7 cellular contexts compared by ENCODE assay signal in the genomic region with DNA sequence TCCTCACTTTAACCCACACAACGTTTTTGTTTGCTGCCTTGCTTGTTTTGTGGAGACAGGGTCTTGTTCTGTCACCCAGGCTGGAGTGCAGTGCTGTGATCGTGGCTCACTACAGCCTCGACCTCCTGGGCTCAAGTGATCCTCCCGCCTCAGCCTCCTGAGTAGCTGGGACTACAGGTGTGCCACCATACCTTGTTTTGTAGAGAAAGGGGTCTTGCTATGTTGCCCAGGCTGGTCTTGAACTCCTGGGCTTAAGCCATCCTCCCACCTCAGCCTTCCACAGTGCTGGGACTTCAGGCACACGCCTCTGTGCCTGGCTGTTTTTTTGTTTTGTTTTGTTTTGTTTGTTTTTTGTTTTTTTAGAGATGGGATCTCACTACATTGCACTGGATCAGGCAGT.
DNase-seq lines count a peak whose midpoint lies in the region; ATAC-seq, FAIRE-seq and TF ChIP-seq lines count a peak whose summit lies in the region.
"Not testable (repeated sequence)": the region's sequence is repeated elsewhere in the genome, so short reads cannot be mapped to it uniquely, and the experiment has no call there.

No MANE protein-coding gene starts in this region.

- H3K4me1 Mint-ChIP-seq in Caco-2 (ENCODE audit: low read depth, unreplicated experiment) = peaks cover 11% of the 10 kb centered on the region
- peaks cover 28% of the 10 kb centered on the region for H3K4me1 Mint-ChIP-seq in WTC11
- H3K4me1 Mint-ChIP-seq in glutamatergic neuron (ENCODE audit: low read depth, unreplicated experiment) = not testable (repeated sequence)

- not testable (repeated sequence) for H4K20me1 ChIP-seq in HepG2 (ENCODE audit: insufficient read depth, low read length)

- not testable (repeated sequence) for DNase-seq in Caco-2; WTC11 (ENCODE audit: low spot score); glutamatergic neuron; HepG2 (ENCODE audit: low spot score); neuronal stem cell (ENCODE audit: low spot score)
- DNase-seq in sigmoid colon = peak; percentile 26
- peak; percentile 33 for DNase-seq in upper lobe of right lung

- H3K9ac ChIP-seq in HepG2 (ENCODE audit: insufficient read depth, low read depth, low read length); neuronal stem cell (ENCODE audit: low read depth, low read length, poor library complexity): not testable (repeated sequence)

- not testable (repeated sequence) for H3K27me3 Mint-ChIP-seq in Caco-2 (ENCODE audit: insufficient read depth, unreplicated experiment); WTC11 (ENCODE audit: low read depth)
- H3K27me3 Mint-ChIP-seq in glutamatergic neuron (ENCODE audit: unreplicated experiment) = peaks cover 17% of the 10 kb centered on the region

- not testable (repeated sequence) for H2AFZ ChIP-seq in HepG2 (ENCODE audit: low read length); neuronal stem cell (ENCODE audit: low read length)

- not testable (repeated sequence) for H2BK5ac ChIP-seq in neuronal stem cell (ENCODE audit: low read length)

- not testable (repeated sequence) for H3K9me3 ChIP-seq in Caco-2; HepG2 (ENCODE audit: low read length); neuronal stem cell (replicated peaks in 1 of 2; ENCODE audit: control insufficient read depth in 2 of 2, insufficient read depth in 1 of 2, low read depth in 1 of 2, low read length in 2 of 2); sigmoid colon; upper lobe of right lung

- peak overlapping the region; percentile 3 for H3K18ac ChIP-seq in neuronal stem cell (ENCODE audit: low read length)

- H3K27me3 ChIP-seq in Caco-2 (replicated peaks; ENCODE audit: control insufficient read depth, insufficient read depth, low read length); HepG2 (ENCODE audit: control insufficient read depth in 1 of 2, insufficient read depth in 2 of 2, low read length in 2 of 2); neuronal stem cell (ENCODE audit: control insufficient read depth in 3 of 3, insufficient read depth in 3 of 3, low read depth in 1 of 3, low read length in 3 of 3); sigmoid colon; upper lobe of right lung: not testable (repeated sequence)

- not testable (repeated sequence) for BruUV-seq in Caco-2 (replicated peaks; lab: Mats Ljungman, UMichigan); HepG2 (replicated peaks; lab: Mats Ljungman, UMichigan)

- not testable (repeated sequence) for H3K36me3 Mint-ChIP-seq in Caco-2 (ENCODE audit: insufficient read depth, unreplicated experiment); WTC11; glutamatergic neuron (ENCODE audit: unreplicated experiment)

- intact Hi-C loops in Caco-2 (cut with micrococcal nuclease; ENCODE audit: unreplicated experiment); sigmoid colon (cut with DNase I); upper lobe of right lung (cut with DNase I): not testable (repeated sequence)
- intact Hi-C loops in HepG2 (cut with micrococcal nuclease; ENCODE audit: unreplicated experiment) = loop anchor here (10.0 kb wide), 1 partner anchor 238 kb away; no protein-coding TSS in a partner anchor

- not testable (repeated sequence) for H2BK12ac ChIP-seq in neuronal stem cell (ENCODE audit: low read length)

- H3K27ac ChIP-seq in HepG2 (ENCODE audit: extremely low read length, insufficient read depth, low read length); neuronal stem cell (replicated peaks; ENCODE audit: low read length); sigmoid colon; upper lobe of right lung: not testable (repeated sequence)

- TF ChIP-seq RAD21 in HepG2 (CRISPR knock-in tag; IDR thresholded peaks at IDR 0.05) = not testable (repeated sequence)

- H3K9me3 Mint-ChIP-seq in Caco-2 (ENCODE audit: unreplicated experiment); WTC11: not testable (repeated sequence)
- H3K9me3 Mint-ChIP-seq in glutamatergic neuron (ENCODE audit: unreplicated experiment) = peaks cover 11% of the 10 kb centered on the region

- not testable (repeated sequence) for H2BK15ac ChIP-seq in neuronal stem cell (ENCODE audit: low read length)

- H2BK120ac ChIP-seq in neuronal stem cell (ENCODE audit: low read depth, low read length) = not testable (repeated sequence)

- TF ChIP-seq POLR2A in HepG2 (IDR thresholded peaks at IDR 0.05; ENCODE audit: insufficient read depth in 1 of 2, low read depth in 2 of 2, low read length in 2 of 2); sigmoid colon (IDR thresholded peaks at IDR 0.05): not testable (repeated sequence)

- not testable (repeated sequence) for TF ChIP-seq EP300 in HepG2 (IDR thresholded peaks at IDR 0.05; ENCODE audit: low read depth in 2 of 2, low read length in 2 of 2); HepG2 (CRISPR knock-in tag; IDR thresholded peaks at IDR 0.05; ENCODE audit: borderline replicate concordance); sigmoid colon (IDR thresholded peaks at IDR 0.05)

- not testable (repeated sequence) for ATAC-seq in WTC11, HepG2, upper lobe of right lung

- H3K14ac ChIP-seq in neuronal stem cell (ENCODE audit: low read length) = not testable (repeated sequence)

- H3K4me2 ChIP-seq in HepG2 (ENCODE audit: low read depth, low read length); neuronal stem cell (ENCODE audit: insufficient read depth, low read length, poor library complexity, severe bottlenecking): not testable (repeated sequence)

- POLR2A ChIA-PET in Caco-2 (lab: Charles Lee); WTC11 (lab: Charles Lee); HepG2 (lab: Yijun Ruan, JAX): not testable (repeated sequence)

- not testable (repeated sequence) for H3K79me2 ChIP-seq in HepG2 (ENCODE audit: insufficient read depth, low read length)

- in situ Hi-C loops in HepG2 (cut with HindIII; ENCODE audit: extremely low pct_ligation_motif_present, low pct_unique_long_range_greater_than_20kb) = not testable (repeated sequence)

- FAIRE-seq in HepG2 (lab: Jason Lieb, UNC) = not testable (repeated sequence)

- H4K91ac ChIP-seq in neuronal stem cell (ENCODE audit: low read depth, low read length, poor library complexity) = not testable (repeated sequence)

- not testable (repeated sequence) for H3K4me3 Mint-ChIP-seq in Caco-2 (ENCODE audit: unreplicated experiment); WTC11; glutamatergic neuron (ENCODE audit: unreplicated experiment)

- 87% methylated on average over 2 of the region's 5 CpGs for WGBS in HepG2 (ENCODE audit: low lambda C conversion rate)
- no CpG with 5 or more reads among the region's 5 CpGs for WGBS in neuronal stem cell (ENCODE audit: extremely low coverage in 2 of 2, insufficient read length in 2 of 2, insufficient replicate concordance in 1 of 2), 2 donors
- 79 to 80% methylated on average over 5 of the region's 5 CpGs for WGBS in sigmoid colon, 2 donors

- H3K4me1 ChIP-seq in Caco-2; neuronal stem cell (ENCODE audit: control insufficient read depth in 2 of 2, insufficient read depth in 1 of 2, low read depth in 1 of 2, low read length in 2 of 2); sigmoid colon; upper lobe of right lung: not testable (repeated sequence)
- peaks cover 52% of the 10 kb centered on the region for H3K4me1 ChIP-seq in HepG2 (ENCODE audit: insufficient read depth, low read length)

- not testable (repeated sequence) for H3K4ac ChIP-seq in neuronal stem cell (ENCODE audit: low read length)

- H3K4me3 ChIP-seq in Caco-2 (ENCODE audit: low read depth, low read length); HepG2 (replicated peaks in 1 of 3; ENCODE audit: insufficient read depth in 1 of 3, low read depth in 2 of 3, low read length in 3 of 3); neuronal stem cell (ENCODE audit: low read length in 2 of 2); sigmoid colon; upper lobe of right lung: not testable (repeated sequence)

- H3K36me3 ChIP-seq in Caco-2 (ENCODE audit: control insufficient read depth, insufficient read depth, low read length); HepG2 (replicated peaks in 1 of 2; ENCODE audit: control insufficient read depth in 1 of 2, insufficient read depth in 2 of 2, low read length in 2 of 2); neuronal stem cell (replicated peaks in 1 of 2; ENCODE audit: control insufficient read depth in 2 of 2, insufficient read depth in 2 of 2, low read length in 2 of 2); sigmoid colon; upper lobe of right lung: not testable (repeated sequence)

- H3K27ac Mint-ChIP-seq in Caco-2 (ENCODE audit: unreplicated experiment) (peak overlapping the region; percentile 32), glutamatergic neuron (ENCODE audit: unreplicated experiment) (peak overlapping the region; percentile 22)
- not testable (repeated sequence) for H3K27ac Mint-ChIP-seq in WTC11

- not testable (repeated sequence) for H4K8ac ChIP-seq in neuronal stem cell (ENCODE audit: low read depth, low read length)

- CTCF ChIA-PET in Caco-2 (lab: Charles Lee); HepG2 (lab: Yijun Ruan, JAX; ENCODE audit: low intra/inter-chr PET ratio, low total read pairs): not testable (repeated sequence)
- CTCF ChIA-PET in WTC11 (lab: Charles Lee) = interaction anchor here (1.1 kb wide), 1 partner anchor 10 kb away, joined by 3 read pairs; no protein-coding TSS in a partner anchor

- not testable (repeated sequence) for H3K23ac ChIP-seq in neuronal stem cell (ENCODE audit: low read depth, low read length, poor library complexity)

- not testable (repeated sequence) for TF ChIP-seq CTCF in Caco-2 (IDR thresholded peaks at IDR 0.05; ENCODE audit: insufficient read depth in 1 of 2, low read depth in 1 of 2, low read length in 1 of 2, severe bottlenecking in 1 of 2, unreplicated experiment in 1 of 2); WTC11 (IDR thresholded peaks at IDR 0.05); glutamatergic neuron (IDR thresholded peaks at IDR 0.05; ENCODE audit: partially characterized antibody, unreplicated experiment); HepG2 (CRISPR knock-in tag; IDR thresholded peaks at IDR 0.05); sigmoid colon (IDR thresholded peaks at IDR 0.05); upper lobe of right lung (IDR thresholded peaks at IDR 0.05)

- not testable (repeated sequence) for H3K79me1 ChIP-seq in neuronal stem cell (ENCODE audit: low read depth, low read length)

- peak overlapping the region; percentile 16 for H2AK5ac ChIP-seq in neuronal stem cell (ENCODE audit: low read depth, low read length)
